8 cellular contexts compared by ENCODE assay signal in the genomic region with DNA sequence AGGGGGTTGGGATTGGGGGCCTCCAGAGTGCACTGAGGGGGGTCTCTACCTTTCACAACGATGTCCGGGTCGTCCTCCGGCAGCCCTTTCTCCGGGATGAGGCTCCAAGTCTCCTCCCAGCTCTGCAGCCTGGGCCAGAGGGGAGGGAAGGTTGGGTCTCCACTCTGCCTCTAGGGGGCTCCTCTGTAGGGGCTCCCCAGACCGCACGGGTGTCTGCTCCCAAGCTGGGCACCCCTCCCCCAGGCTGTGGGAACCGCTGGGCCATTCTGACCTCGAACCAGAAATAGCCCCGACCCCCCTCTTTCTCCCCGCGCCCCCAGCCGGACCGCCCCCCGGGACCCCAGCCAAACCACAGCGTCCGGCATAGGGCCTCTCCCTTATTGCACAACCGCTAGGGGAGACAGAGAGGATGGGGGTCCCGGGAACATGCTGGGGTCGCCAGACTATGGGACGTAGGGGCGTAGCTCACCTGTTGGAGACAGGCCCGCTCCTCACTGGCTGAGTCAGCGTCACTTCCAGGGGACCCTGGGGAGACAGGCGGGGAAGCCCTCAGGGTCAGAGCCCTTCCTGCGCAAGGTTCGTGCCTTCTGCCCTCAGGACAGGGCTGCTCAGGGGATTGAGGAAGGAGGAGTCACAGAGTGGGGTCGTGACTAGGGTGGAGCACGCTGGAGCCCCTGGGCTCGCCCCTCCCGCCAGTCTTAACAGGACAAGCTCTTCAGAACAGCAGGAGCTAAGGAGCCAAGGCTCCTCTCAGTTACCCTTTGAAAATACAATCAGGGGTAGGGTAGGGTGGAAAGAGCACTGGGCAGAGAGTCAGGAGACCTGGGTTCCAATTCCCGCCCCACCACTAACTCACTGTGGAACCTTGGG. TPM values are rescaled to one million over a fixed set of nuclear protein-coding genes. Genes with fewer than 3 reads are reported as not detected.
DNase-seq lines count a peak whose midpoint lies in the region; ATAC-seq and TF ChIP-seq lines count a peak whose summit lies in the region.

No MANE protein-coding gene starts in this region.

- POLR2A ChIA-PET in PC-9 (lab: Charles Lee; ENCODE audit: unreplicated experiment), result interaction anchor here (0.5 kb wide), 1 partner anchor 11 kb away, joined by 5 read pairs; no protein-coding TSS in a partner anchor

- H3K9me3 Mint-ChIP-seq in activated naive CD8-positive, alpha-beta T cell (ENCODE audit: low read depth), result no peaks in the 10 kb centered on the region
- no peaks in the 10 kb centered on the region for H3K9me3 Mint-ChIP-seq in activated naive CD8-positive, alpha-beta T cell treated with anti-CD3 and anti-CD28 coated beads for 36 hours

- no peaks in the 10 kb centered on the region for H3K36me3 Mint-ChIP-seq in activated naive CD8-positive, alpha-beta T cell
- H3K36me3 Mint-ChIP-seq in activated naive CD8-positive, alpha-beta T cell treated with anti-CD3 and anti-CD28 coated beads for 36 hours, result no peaks in the 10 kb centered on the region

- H3K27me3 ChIP-seq in PC-9 (ENCODE audit: insufficient read depth, low read depth) (no peaks in the 10 kb centered on the region), endocrine pancreas (ENCODE audit: control insufficient read depth, insufficient read depth, low read length) (no peaks in the 10 kb centered on the region), muscle layer of colon (ENCODE audit: control insufficient read depth in 1 of 2, insufficient read depth in 2 of 2, low read length in 2 of 2) (no peaks in the 10 kb centered on the region)

- H3K27me3 Mint-ChIP-seq in activated naive CD8-positive, alpha-beta T cell, result peaks cover 10% of the 10 kb centered on the region
- H3K27me3 Mint-ChIP-seq in activated naive CD8-positive, alpha-beta T cell treated with anti-CD3 and anti-CD28 coated beads for 36 hours, result peaks cover 67% of the 10 kb centered on the region

- H3F3A ChIP-seq in PC-9 (ENCODE audit: insufficient read depth, low read depth), result peaks cover 21% of the 10 kb centered on the region

- intact Hi-C loops in PC-9 (cut with micrococcal nuclease; ENCODE audit: unreplicated experiment), result no loop called here

- BruUV-seq in PC-9 (replicated peaks; lab: Mats Ljungman, UMichigan), result no TSS peak

- peak overlapping the region; percentile 95; the same call in 1 of the 2 replicates for H3K4me3 ChIP-seq in PC-9
- H3K4me3 ChIP-seq in endocrine pancreas (ENCODE audit: control insufficient read depth, insufficient read depth, low read length), result no peak overlapping the region
- H3K4me3 ChIP-seq in muscle layer of colon (ENCODE audit: low read depth in 1 of 2, low read length in 2 of 2), result peak overlapping the region; percentile 96 to 97

- CTCF ChIA-PET in PC-9 (lab: Charles Lee), result no interaction called here

- H3K9me3 ChIP-seq in PC-9 (ENCODE audit: insufficient read depth, low read depth) (no peaks in the 10 kb centered on the region), endocrine pancreas (ENCODE audit: control insufficient read depth, low read length) (no peaks in the 10 kb centered on the region), muscle layer of colon (ENCODE audit: low read length) (no peaks in the 10 kb centered on the region)

- no peaks in the 10 kb centered on the region for H3K9me2 ChIP-seq in PC-9 (ENCODE audit: insufficient read depth)

- TF ChIP-seq CTCF in PC-9 (conservative IDR thresholded peaks at IDR 0.05), result 0 out of 2 replicates have a peak, but pooled peaks have one; percentile 35

- H3K27ac ChIP-seq in PC-9, result no peak overlapping the region
- H3K27ac ChIP-seq in muscle layer of colon (ENCODE audit: low read depth, low read length), result peak overlapping the region; percentile 61

- peak overlapping the region; percentile 61 for H3K4me3 Mint-ChIP-seq in activated naive CD8-positive, alpha-beta T cell
- H3K4me3 Mint-ChIP-seq in activated naive CD8-positive, alpha-beta T cell treated with anti-CD3 and anti-CD28 coated beads for 36 hours, result no peak overlapping the region

- H3K79me2 ChIP-seq in PC-9 (ENCODE audit: low read depth), result peaks cover 32% of the 10 kb centered on the region

- H3K27ac Mint-ChIP-seq in activated naive CD8-positive, alpha-beta T cell, result no peak overlapping the region
- no peak overlapping the region for H3K27ac Mint-ChIP-seq in activated naive CD8-positive, alpha-beta T cell treated with anti-CD3 and anti-CD28 coated beads for 36 hours

- peak overlapping the region; percentile 93 for H3K4me2 ChIP-seq in PC-9

- H3K36me3 ChIP-seq in PC-9 (ENCODE audit: low read depth) (no peaks in the 10 kb centered on the region), endocrine pancreas (ENCODE audit: control insufficient read depth, insufficient read depth, low read length) (no peaks in the 10 kb centered on the region), muscle layer of colon (ENCODE audit: insufficient read depth, low read length) (peaks cover 39% of the 10 kb centered on the region)

- H3K4me1 ChIP-seq in PC-9 (replicated peaks; ENCODE audit: insufficient read depth) (peaks cover 35% of the 10 kb centered on the region), endocrine pancreas (ENCODE audit: control insufficient read depth, insufficient read depth, low read length) (no peaks in the 10 kb centered on the region), muscle layer of colon (ENCODE audit: insufficient read depth, low read length) (peaks cover 36% of the 10 kb centered on the region)

- H3K9ac ChIP-seq in endocrine pancreas (ENCODE audit: control insufficient read depth, insufficient read depth, low read length) (peak overlapping the region; percentile 23), muscle layer of colon (ENCODE audit: low read length) (peak overlapping the region; percentile 29)

- peaks cover 39% of the 10 kb centered on the region for H3K4me1 Mint-ChIP-seq in activated naive CD8-positive, alpha-beta T cell (ENCODE audit: low read depth)
- H3K4me1 Mint-ChIP-seq in activated naive CD8-positive, alpha-beta T cell treated with anti-CD3 and anti-CD28 coated beads for 36 hours, result peaks cover 29% of the 10 kb centered on the region

- DNase-seq in activated naive CD8-positive, alpha-beta T cell treated with anti-CD3 and anti-CD28 coated beads for 36 hours, result no peak
- DNase-seq in PC-9, result no peak
- no peak for DNase-seq in effector CD4-positive, alpha-beta T cell

- H4K20me1 ChIP-seq in PC-9 (ENCODE audit: insufficient read depth), result no peaks in the 10 kb centered on the region

- ATAC-seq in GM18520 (IDR thresholded peaks at IDR 0.05; ENCODE audit: unreplicated experiment) (no peak), HG02763 (IDR thresholded peaks at IDR 0.05; ENCODE audit: unreplicated experiment) (no peak)

- H2AFZ ChIP-seq in PC-9, result no peak overlapping the region

RNA-seq across cellular contexts. Expression of gene PLEKHH3, which starts 2.7 kb away (rescaled TPM):
- total RNA-seq in activated naive CD8-positive, alpha-beta T cell treated with anti-CD3 and anti-CD28 coated beads for 36 hours, result under 1 TPM; 0.85 to 0.90 TPM
- total RNA-seq in PC-9 (2021), result 22.5 and 32.2 TPM in 2 replicates

RNA-seq across cellular contexts. Expression of gene CCR10, which starts 7.5 kb away (rescaled TPM):
- under 1 TPM; 0.12 to 0.25 TPM for total RNA-seq in activated naive CD8-positive, alpha-beta T cell treated with anti-CD3 and anti-CD28 coated beads for 36 hours
- total RNA-seq in PC-9 (2021), result 0.25 TPM in 1 of 2 replicates, not detected in the other

RNA-seq across cellular contexts. Expression of gene CNTNAP1, which starts 8.2 kb away (rescaled TPM):
- under 1 TPM; 0.68 to 0.70 TPM for total RNA-seq in activated naive CD8-positive, alpha-beta T cell treated with anti-CD3 and anti-CD28 coated beads for 36 hours
- 1.4 and 1.8 TPM in 2 replicates for total RNA-seq in PC-9 (2021)

RNA-seq across cellular contexts. Expression of gene TUBG2, which starts 15.0 kb away (rescaled TPM):
- total RNA-seq in activated naive CD8-positive, alpha-beta T cell treated with anti-CD3 and anti-CD28 coated beads for 36 hours, result 1 to 10 TPM; 7.1 to 7.8 TPM
- 25.5 and 28.3 TPM in 2 replicates for total RNA-seq in PC-9 (2021)

Comparison
In these comparisons a context has a peak if more than half of its experiments do, and no peak if none do; other contexts are left out.
1. RNA of gene PLEKHH3, which starts 2.7 kb away (total RNA-seq): 22.5 to 32.2 TPM in PC-9; 0.85 to 0.90 TPM in activated naive CD8-positive, alpha-beta T cell treated with anti-CD3 and anti-CD28 coated beads for 36 hours; every median in the first group is over 10 times any median in the second.